Comparison of ENCODE assay signal across 24 cellular contexts in the genomic region with DNA sequence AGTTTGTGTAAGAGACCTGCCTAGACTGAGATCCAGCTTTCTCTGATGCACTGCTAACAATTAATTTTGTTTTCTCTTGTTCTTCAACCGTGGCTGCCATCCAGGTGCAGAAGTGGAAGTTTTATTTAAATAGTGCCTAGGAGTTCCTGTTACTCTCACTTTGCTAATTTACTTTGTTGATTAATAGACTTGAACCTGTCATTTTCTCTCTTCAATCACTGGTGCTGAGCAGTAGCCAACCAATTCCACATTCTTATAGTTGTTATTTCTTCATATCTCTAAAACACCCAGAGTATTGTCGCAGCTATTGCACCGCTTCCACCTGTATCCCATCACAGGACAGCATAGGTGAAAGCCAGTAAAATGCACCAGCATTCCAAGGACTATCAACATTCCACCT.
"Had no signal": no experiment of that assay in that cellular context is flagged by ENCODE, and none has a peak within 500 bp of the region (broad histone marks: within the 10 kb centered on the region; RNA-seq: fewer than 3 reads in every experiment).

No MANE protein-coding gene starts in this region.

- H3K27me3 ChIP-seq: esophagus squamous epithelium, right atrium auricular region, sigmoid colon, stomach, tibial nerve had no signal

- DNase-seq: cortex of kidney; effector memory CD8-positive, alpha-beta T cell; erythroblast; esophagus squamous epithelium; hypothalamus; immature natural killer cell; islet precursor cell; kidney glomerular epithelial cell; left ventricle myocardium superior; lower lobe of right lung; naive thymus-derived CD8-positive, alpha-beta T cell; nephron progenitor cell; nucleus accumbens; sigmoid colon; stimulated activated CD4-positive, alpha-beta T cell treated with anti-CD3 and anti-CD28 coated beads, Interleukin-2, amount 100 ng/mL, for 24 hours; stimulated activated CD4-positive, alpha-beta T cell treated with anti-CD3 and anti-CD28 coated beads, Interleukin-4, amount 100 ng/mL, for 24 hours; stimulated activated naive CD4-positive, alpha-beta T cell treated with Interleukin-2 at 50 U/mL for 16 hours; substantia nigra had no signal

- H3K9me3 ChIP-seq: esophagus squamous epithelium, lower lobe of right lung, prostate gland, right atrium auricular region, sigmoid colon, stomach, thoracic aorta, tibial nerve had no signal

- H3K4me3 ChIP-seq: esophagus squamous epithelium, lower lobe of right lung, prostate gland, right atrium auricular region, sigmoid colon, stomach, thoracic aorta, tibial nerve had no signal

- ATAC-seq: effector memory CD8-positive, alpha-beta T cell; left ventricle myocardium superior; naive thymus-derived CD8-positive, alpha-beta T cell; stimulated activated effector memory CD8-positive, alpha-beta T cell treated with anti-CD3 and anti-CD28 coated beads, Interleukin-12 subunit alpha, Interleukin-12 subunit beta, amount 100 ng/mL, for 72 hours had no signal

- H3K27ac ChIP-seq: lower lobe of right lung, prostate gland, sigmoid colon, stomach, thoracic aorta, tibial nerve had no signal

- H3K4me1 ChIP-seq: esophagus squamous epithelium, prostate gland, right atrium auricular region had no signal

- H3K36me3 ChIP-seq: esophagus squamous epithelium, lower lobe of right lung, prostate gland, right atrium auricular region, sigmoid colon, stomach, thoracic aorta, tibial nerve had no signal
